Comparison of ENCODE assay signal across 8 cellular contexts in genomic region chr15:72199721-72200212, GRCh38. TPM values are rescaled to one million over a fixed set of nuclear protein-coding genes. Genes with fewer than 3 reads are reported as not detected.
A peak's percentile ranks its signal among the peaks of the same experiment; 100 is the strongest.
DNase-seq lines count a peak whose midpoint lies in the region; ATAC-seq and TF ChIP-seq lines count a peak whose summit lies in the region.

No MANE protein-coding gene starts in this region.

- TF ChIP-seq CTCF in GM12864 (IDR thresholded peaks at IDR 0.05; ENCODE audit: low read depth, low read length, missing control alignments) (peak; percentile 93), fibroblast of pulmonary artery (IDR thresholded peaks at IDR 0.05; ENCODE audit: low read length, missing control alignments) (peak; percentile 96), neural progenitor cell (IDR thresholded peaks at IDR 0.05) (peak; percentile 88)

- H3K4me3 ChIP-seq in GM12864 (ENCODE audit: low read depth, low read length) (no peak overlapping the region), fibroblast of pulmonary artery (replicated peaks; ENCODE audit: low read depth, low read length) (no peak overlapping the region), neural progenitor cell (no peak overlapping the region)

- H4K20me1 ChIP-seq in neural progenitor cell (ENCODE audit: low read depth) = peaks cover 83% of the 10 kb centered on the region

- no peaks in the 10 kb centered on the region for H3K79me2 ChIP-seq in neural progenitor cell (ENCODE audit: low read depth)

- H3K9ac ChIP-seq in neural progenitor cell = no peak overlapping the region

- no peak overlapping the region for H3K27ac ChIP-seq in neural progenitor cell

- peaks cover 48% of the 10 kb centered on the region for H3K27me3 ChIP-seq in neural progenitor cell

- peak; percentile 41 for DNase-seq in GM12864 (ENCODE audit: low read depth)
- DNase-seq in HuH-7 (ENCODE audit: low spot score) = peak; percentile 92
- peak; percentile 78 for DNase-seq in RPMI7951 (ENCODE audit: low read depth)
- peak; percentile 60 for DNase-seq in activated T-helper 1 cell treated with anti-CD3 and anti-CD28 coated beads, Interleukin-12 subunit alpha, Interleukin-12 subunit beta, Interleukin-2, Interleukin-4 antibody, amounts not matched to agents 30 ng/mL and 10 ng/mL and 1 ng/mL, durations not matched to agents 14 hours and 24 hours and 36 hours (ENCODE audit: low spot score)
- peak; percentile 80 for DNase-seq in fibroblast of pulmonary artery (ENCODE audit: low read depth)
- peak; percentile 69 for DNase-seq in neural progenitor cell (ENCODE audit: low spot score)
- DNase-seq in superior temporal gyrus (ENCODE audit: extremely low spot score) = peak; percentile 89

- H3K4me1 Mint-ChIP-seq in activated T-helper 1 cell treated with anti-CD3 and anti-CD28 coated beads, Interleukin-12 subunit alpha, Interleukin-12 subunit beta, Interleukin-2, Interleukin-4 antibody, amounts not matched to agents 30 ng/mL and 10 ng/mL and 1 ng/mL, durations not matched to agents 14 hours and 24 hours and 36 hours (ENCODE audit: low read depth) = peaks cover 39% of the 10 kb centered on the region
- H3K4me1 Mint-ChIP-seq in neural progenitor cell = peaks cover 5% of the 10 kb centered on the region

- no peak for ATAC-seq in GM18868 (IDR thresholded peaks at IDR 0.05; ENCODE audit: unreplicated experiment)

- H3F3A ChIP-seq in neural progenitor cell (ENCODE audit: low read depth) = peaks cover 53% of the 10 kb centered on the region

- peak overlapping the region; percentile 5 for H3K4me3 Mint-ChIP-seq in activated T-helper 1 cell treated with anti-CD3 and anti-CD28 coated beads, Interleukin-12 subunit alpha, Interleukin-12 subunit beta, Interleukin-2, Interleukin-4 antibody, amounts not matched to agents 30 ng/mL and 10 ng/mL and 1 ng/mL, durations not matched to agents 14 hours and 24 hours and 36 hours
- H3K4me3 Mint-ChIP-seq in neural progenitor cell = no peak overlapping the region

- intact Hi-C loops in activated T-helper 1 cell treated with anti-CD3 and anti-CD28 coated beads, Interleukin-12 subunit alpha, Interleukin-12 subunit beta, Interleukin-2, Interleukin-4 antibody, amounts not matched to agents 30 ng/mL and 10 ng/mL and 1 ng/mL, durations not matched to agents 14 hours and 24 hours and 36 hours (cut with micrococcal nuclease) = loop anchor here (1.0 to 2.0 kb wide), 3 partner anchors 27 to 87 kb away; partner anchors contain the start of gene PARP6

- no peaks in the 10 kb centered on the region for H3K9me3 ChIP-seq in neural progenitor cell (ENCODE audit: low read depth)

- H3K36me3 Mint-ChIP-seq in activated T-helper 1 cell treated with anti-CD3 and anti-CD28 coated beads, Interleukin-12 subunit alpha, Interleukin-12 subunit beta, Interleukin-2, Interleukin-4 antibody, amounts not matched to agents 30 ng/mL and 10 ng/mL and 1 ng/mL, durations not matched to agents 14 hours and 24 hours and 36 hours (ENCODE audit: low read depth) = peaks cover 54% of the 10 kb centered on the region
- peaks cover 36% of the 10 kb centered on the region for H3K36me3 Mint-ChIP-seq in neural progenitor cell

- peaks cover 8% of the 10 kb centered on the region for H3K4me1 ChIP-seq in neural progenitor cell

- H3K27me3 Mint-ChIP-seq in activated T-helper 1 cell treated with anti-CD3 and anti-CD28 coated beads, Interleukin-12 subunit alpha, Interleukin-12 subunit beta, Interleukin-2, Interleukin-4 antibody, amounts not matched to agents 30 ng/mL and 10 ng/mL and 1 ng/mL, durations not matched to agents 14 hours and 24 hours and 36 hours (ENCODE audit: insufficient read depth) = peaks cover 3% of the 10 kb centered on the region
- peaks cover 23% of the 10 kb centered on the region for H3K27me3 Mint-ChIP-seq in neural progenitor cell (ENCODE audit: insufficient read depth, low read depth)

- H3K36me3 ChIP-seq in neural progenitor cell = peaks cover 9% of the 10 kb centered on the region

- H3K27ac Mint-ChIP-seq in activated T-helper 1 cell treated with anti-CD3 and anti-CD28 coated beads, Interleukin-12 subunit alpha, Interleukin-12 subunit beta, Interleukin-2, Interleukin-4 antibody, amounts not matched to agents 30 ng/mL and 10 ng/mL and 1 ng/mL, durations not matched to agents 14 hours and 24 hours and 36 hours = no peak overlapping the region
- no peak overlapping the region for H3K27ac Mint-ChIP-seq in neural progenitor cell

- H2AFZ ChIP-seq in neural progenitor cell (replicated peaks) = no peak overlapping the region

- H3K4me2 ChIP-seq in neural progenitor cell = no peak overlapping the region

- no peaks in the 10 kb centered on the region for H3K9me3 Mint-ChIP-seq in activated T-helper 1 cell treated with anti-CD3 and anti-CD28 coated beads, Interleukin-12 subunit alpha, Interleukin-12 subunit beta, Interleukin-2, Interleukin-4 antibody, amounts not matched to agents 30 ng/mL and 10 ng/mL and 1 ng/mL, durations not matched to agents 14 hours and 24 hours and 36 hours
- H3K9me3 Mint-ChIP-seq in neural progenitor cell = peaks cover 2% of the 10 kb centered on the region

RNA-seq across cellular contexts. Expression of gene GRAMD2A, which starts 2.2 kb away (rescaled TPM):
- not detected in 2 replicates for total RNA-seq in RPMI7951 (2014; rRNA removed; shearing (Covaris generic))
- 0.21 TPM in 1 of 2 replicates, not detected in the other for total RNA-seq in activated T-helper 1 cell treated with anti-CD3 and anti-CD28 coated beads, Interleukin-12 subunit alpha, Interleukin-12 subunit beta, Interleukin-2, Interleukin-4 antibody, amounts not matched to agents 30 ng/mL and 10 ng/mL and 1 ng/mL, durations not matched to agents 14 hours and 24 hours and 36 hours
- 0.40 and 0.43 TPM in 2 replicates for total RNA-seq in neural progenitor cell (ENCODE audit: low replicate concordance)

RNA-seq across cellular contexts. Expression of gene PKM, which starts 31.2 kb away (rescaled TPM):
- total RNA-seq in RPMI7951 (2014; rRNA removed; shearing (Covaris generic)) = 2,644 and 2,870 TPM in 2 replicates
- 2,409 and 2,442 TPM in 2 replicates for total RNA-seq in activated T-helper 1 cell treated with anti-CD3 and anti-CD28 coated beads, Interleukin-12 subunit alpha, Interleukin-12 subunit beta, Interleukin-2, Interleukin-4 antibody, amounts not matched to agents 30 ng/mL and 10 ng/mL and 1 ng/mL, durations not matched to agents 14 hours and 24 hours and 36 hours
- total RNA-seq in neural progenitor cell (ENCODE audit: low replicate concordance) = 1,033 and 1,163 TPM in 2 replicates

Comparison
In these comparisons a context has a peak if more than half of its experiments do, and no peak if none do; other contexts are left out.
1. DNase-seq: peak in every context shown above with its lines; median percentile 92 in HuH-7; 89 in superior temporal gyrus; 80 in fibroblast of pulmonary artery; 78 in RPMI7951; 69 in neural progenitor cell; 60 in activated T-helper 1 cell treated with anti-CD3 and anti-CD28 coated beads, Interleukin-12 subunit alpha, Interleukin-12 subunit beta, Interleukin-2, Interleukin-4 antibody, amounts not matched to agents 30 ng/mL and 10 ng/mL and 1 ng/mL, durations not matched to agents 14 hours and 24 hours and 36 hours; 41 in GM12864.